Comparison of ENCODE assay signal across 8 cellular contexts in genomic region chr17:76709077-76709950, GRCh38. TPM values are rescaled to one million over a fixed set of nuclear protein-coding genes. Genes with fewer than 3 reads are reported as not detected.
DNase-seq lines count a peak whose midpoint lies in the region; ATAC-seq and TF ChIP-seq lines count a peak whose summit lies in the region.

No MANE protein-coding gene starts in this region.

- peak overlapping the region; percentile 18 for H3K4ac ChIP-seq in neuronal stem cell (ENCODE audit: low read length)

- H3K27ac ChIP-seq in foreskin keratinocyte (peak overlapping the region; percentile 33), neuronal stem cell (replicated peaks; ENCODE audit: low read length) (peak overlapping the region; percentile 82)

- H3K14ac ChIP-seq in neuronal stem cell (ENCODE audit: low read length) = peak overlapping the region; percentile 10

- no peak for ATAC-seq in activated CD8-positive, alpha-beta memory T cell treated with anti-CD3 and anti-CD28 coated beads, Interleukin-2, amount 10 ng/mL, durations not matched to agents 7 days and 5 days
- ATAC-seq in activated B cell treated with CpG ODN at 0.5 μM for 24 hours (ENCODE audit: low read depth) (no peak), foreskin keratinocyte (peak; percentile 57), HG03520 (IDR thresholded peaks at IDR 0.05; ENCODE audit: unreplicated experiment) (no peak), HG02623 (IDR thresholded peaks at IDR 0.05; ENCODE audit: unreplicated experiment) (no peak)

- POLR2A ChIA-PET in activated B cell treated with CpG ODN at 0.5 μM for 24 hours (lab: Charles Lee) = interaction anchor here (0.5 to 1.0 kb wide), 4 partner anchors 17 to 37 kb away, joined by 3 read pairs; no protein-coding TSS in a partner anchor

- H4K8ac ChIP-seq in neuronal stem cell (ENCODE audit: low read depth, low read length) = no peak overlapping the region

- TF ChIP-seq CTCF in activated B cell treated with CpG ODN at 0.5 μM for 24 hours (IDR thresholded peaks at IDR 0.05) (no peak), foreskin keratinocyte (conservative IDR thresholded peaks at IDR 0.05) (no peak)

- H3K9me3 Mint-ChIP-seq in activated CD8-positive, alpha-beta memory T cell treated with anti-CD3 and anti-CD28 coated beads, Interleukin-2, amount 10 ng/mL, durations not matched to agents 7 days and 5 days (ENCODE audit: low read depth) = no peaks in the 10 kb centered on the region
- H3K9me3 Mint-ChIP-seq in activated B cell treated with CpG ODN at 0.5 μM for 24 hours = no peaks in the 10 kb centered on the region

- DNase-seq in activated CD8-positive, alpha-beta memory T cell treated with anti-CD3 and anti-CD28 coated beads, Interleukin-2, amount 10 ng/mL, durations not matched to agents 7 days and 5 days = no peak
- DNase-seq in activated CD8-positive, alpha-beta memory T cell treated with anti-CD3 and anti-CD28 coated beads, Interleukin-2, amount 50 U/mL, for 4 hours = no peak
- no peak for DNase-seq in activated B cell treated with CpG ODN at 0.5 μM for 24 hours
- peak; percentile 52 to 83 for DNase-seq in foreskin keratinocyte
- peak; percentile 78 for DNase-seq in neuronal stem cell (ENCODE audit: low spot score)
- DNase-seq in NCI-H510A (lab: John Stamatoyannopoulos, UW) = no peak

- peak overlapping the region; percentile 74 for H3K4me2 ChIP-seq in neuronal stem cell (ENCODE audit: insufficient read depth, low read length, poor library complexity, severe bottlenecking)

- peak overlapping the region; percentile 1 for H3K23ac ChIP-seq in neuronal stem cell (ENCODE audit: low read depth, low read length, poor library complexity)

- H3K9me3 ChIP-seq in neuronal stem cell (replicated peaks in 1 of 2; ENCODE audit: control insufficient read depth in 2 of 2, insufficient read depth in 1 of 2, low read depth in 1 of 2, low read length in 2 of 2) = peaks cover 0 to 3% of the 10 kb centered on the region in 2 donors

- peak overlapping the region; percentile 94 for H2AK5ac ChIP-seq in neuronal stem cell (ENCODE audit: low read depth, low read length)

- CTCF ChIA-PET in activated CD8-positive, alpha-beta memory T cell treated with anti-CD3 and anti-CD28 coated beads, Interleukin-2, amount 10 ng/mL, durations not matched to agents 7 days and 5 days (lab: Charles Lee) = interaction anchor here (0.9 to 7.3 kb wide), 4 partner anchors 27 to 186 kb away, joined by 3 to 50 read pairs (median 4); no protein-coding TSS in a partner anchor
- CTCF ChIA-PET in activated B cell treated with CpG ODN at 0.5 μM for 24 hours (lab: Charles Lee) = interaction anchor here (0.8 kb wide), 1 partner anchor 28 kb away, joined by 3 read pairs; no protein-coding TSS in a partner anchor

- no peak overlapping the region for H3K27ac Mint-ChIP-seq in activated CD8-positive, alpha-beta memory T cell treated with anti-CD3 and anti-CD28 coated beads, Interleukin-2, amount 10 ng/mL, durations not matched to agents 7 days and 5 days
- H3K27ac Mint-ChIP-seq in activated B cell treated with CpG ODN at 0.5 μM for 24 hours = no peak overlapping the region

- H2BK120ac ChIP-seq in neuronal stem cell (ENCODE audit: low read depth, low read length) = peak overlapping the region; percentile 29

- H2BK5ac ChIP-seq in neuronal stem cell (ENCODE audit: low read length) = peak overlapping the region; percentile 62

- peaks cover 0 to 9% of the 10 kb centered on the region in 2 donors for H3K36me3 ChIP-seq in neuronal stem cell (replicated peaks in 1 of 2; ENCODE audit: control insufficient read depth in 2 of 2, insufficient read depth in 2 of 2, low read length in 2 of 2)

- H2AFZ ChIP-seq in neuronal stem cell (ENCODE audit: low read length) = peak overlapping the region; percentile 85

- H3K4me3 ChIP-seq in neuronal stem cell (ENCODE audit: low read length in 2 of 2) = peak overlapping the region; percentile 67 to 86

- no CpG with 5 or more reads among the region's 29 CpGs for WGBS in neuronal stem cell (ENCODE audit: extremely low coverage in 2 of 2, insufficient read length in 2 of 2, insufficient replicate concordance in 1 of 2), 2 donors

- H3K79me1 ChIP-seq in neuronal stem cell (ENCODE audit: low read depth, low read length) = peaks cover 6% of the 10 kb centered on the region

- peaks cover 29% of the 10 kb centered on the region for H3K4me1 Mint-ChIP-seq in activated CD8-positive, alpha-beta memory T cell treated with anti-CD3 and anti-CD28 coated beads, Interleukin-2, amount 10 ng/mL, durations not matched to agents 7 days and 5 days
- peaks cover 9% of the 10 kb centered on the region for H3K4me1 Mint-ChIP-seq in activated B cell treated with CpG ODN at 0.5 μM for 24 hours

- no peak overlapping the region for H4K91ac ChIP-seq in neuronal stem cell (ENCODE audit: low read depth, low read length, poor library complexity)

- peaks cover 15% of the 10 kb centered on the region for H3K36me3 Mint-ChIP-seq in activated CD8-positive, alpha-beta memory T cell treated with anti-CD3 and anti-CD28 coated beads, Interleukin-2, amount 10 ng/mL, durations not matched to agents 7 days and 5 days
- peaks cover 13% of the 10 kb centered on the region for H3K36me3 Mint-ChIP-seq in activated B cell treated with CpG ODN at 0.5 μM for 24 hours (ENCODE audit: low read depth)

- H2BK12ac ChIP-seq in neuronal stem cell (ENCODE audit: low read length) = no peak overlapping the region

- peak overlapping the region; percentile 62 for H3K4me3 Mint-ChIP-seq in activated CD8-positive, alpha-beta memory T cell treated with anti-CD3 and anti-CD28 coated beads, Interleukin-2, amount 10 ng/mL, durations not matched to agents 7 days and 5 days
- peak overlapping the region; percentile 57 for H3K4me3 Mint-ChIP-seq in activated B cell treated with CpG ODN at 0.5 μM for 24 hours

- intact Hi-C loops in activated B cell treated with CpG ODN at 0.5 μM for 24 hours (cut with micrococcal nuclease) = no loop called here

- peaks cover 3% of the 10 kb centered on the region for H3K27me3 Mint-ChIP-seq in activated CD8-positive, alpha-beta memory T cell treated with anti-CD3 and anti-CD28 coated beads, Interleukin-2, amount 10 ng/mL, durations not matched to agents 7 days and 5 days
- H3K27me3 Mint-ChIP-seq in activated B cell treated with CpG ODN at 0.5 μM for 24 hours = no peaks in the 10 kb centered on the region

- no peaks in the 10 kb centered on the region for H3K4me1 ChIP-seq in foreskin keratinocyte
- H3K4me1 ChIP-seq in neuronal stem cell (ENCODE audit: control insufficient read depth in 2 of 2, insufficient read depth in 1 of 2, low read depth in 1 of 2, low read length in 2 of 2) = peaks cover 25% of the 10 kb centered on the region in 2 donors

- H3K18ac ChIP-seq in neuronal stem cell (ENCODE audit: low read length) = peak overlapping the region; percentile 87

- H3K9ac ChIP-seq in neuronal stem cell (ENCODE audit: low read depth, low read length, poor library complexity) = peak overlapping the region; percentile 86

- H2BK15ac ChIP-seq in neuronal stem cell (ENCODE audit: low read length) = peak overlapping the region; percentile 61

- H3K27me3 ChIP-seq in foreskin keratinocyte (no peaks in the 10 kb centered on the region), neuronal stem cell (ENCODE audit: control insufficient read depth in 3 of 3, insufficient read depth in 3 of 3, low read depth in 1 of 3, low read length in 3 of 3) (no peaks in the 10 kb centered on the region)

RNA-seq across cellular contexts. Expression of gene MXRA7, which starts 1.5 kb away (rescaled TPM):
- total RNA-seq in activated CD8-positive, alpha-beta memory T cell treated with anti-CD3 and anti-CD28 coated beads, Interleukin-2, amount 10 ng/mL, durations not matched to agents 7 days and 5 days = 10 to 100 TPM; 29.8 to 32.0 TPM
- total RNA-seq in activated B cell treated with CpG ODN at 0.5 μM for 24 hours = 13.5 and 13.8 TPM in 2 replicates
- total RNA-seq in foreskin keratinocyte = 57.8 and 81.5 TPM in 2 replicates
- 57.1 and 62.8 TPM in 2 replicates for polyA plus RNA-seq in foreskin keratinocyte
- polyA plus RNA-seq in neuronal stem cell (2013, experiment 1 of 2) = 91.4 TPM
- 90.3 TPM for polyA plus RNA-seq in neuronal stem cell (2013, experiment 2 of 2)

RNA-seq across cellular contexts. Expression of gene JMJD6, which starts 17.1 kb away (rescaled TPM):
- 10 to 100 TPM; 60.6 to 72.8 TPM for total RNA-seq in activated CD8-positive, alpha-beta memory T cell treated with anti-CD3 and anti-CD28 coated beads, Interleukin-2, amount 10 ng/mL, durations not matched to agents 7 days and 5 days
- 32.7 and 33.1 TPM in 2 replicates for total RNA-seq in activated B cell treated with CpG ODN at 0.5 μM for 24 hours
- total RNA-seq in foreskin keratinocyte = 26.1 and 31.0 TPM in 2 replicates
- polyA plus RNA-seq in foreskin keratinocyte = 27.3 and 32.3 TPM in 2 replicates
- polyA plus RNA-seq in neuronal stem cell (2013, experiment 1 of 2) = 9.1 TPM
- 9.1 TPM for polyA plus RNA-seq in neuronal stem cell (2013, experiment 2 of 2)

RNA-seq across cellular contexts. Expression of gene METTL23, which starts 17.3 kb away (rescaled TPM):
- 10 to 100 TPM; 40.3 to 42.1 TPM for total RNA-seq in activated CD8-positive, alpha-beta memory T cell treated with anti-CD3 and anti-CD28 coated beads, Interleukin-2, amount 10 ng/mL, durations not matched to agents 7 days and 5 days
- total RNA-seq in activated B cell treated with CpG ODN at 0.5 μM for 24 hours (52.3 and 56.0 TPM in 2 replicates), foreskin keratinocyte (28.7 and 29.3 TPM in 2 replicates)
- 35.8 and 37.8 TPM in 2 replicates for polyA plus RNA-seq in foreskin keratinocyte
- 29.2 TPM for polyA plus RNA-seq in neuronal stem cell (2013, experiment 1 of 2)
- polyA plus RNA-seq in neuronal stem cell (2013, experiment 2 of 2) = 31.8 TPM

RNA-seq across cellular contexts. Expression of gene SRSF2, which starts 27.8 kb away (rescaled TPM):
- 100 to 1,000 TPM; 443 to 471 TPM for total RNA-seq in activated CD8-positive, alpha-beta memory T cell treated with anti-CD3 and anti-CD28 coated beads, Interleukin-2, amount 10 ng/mL, durations not matched to agents 7 days and 5 days
- total RNA-seq in activated B cell treated with CpG ODN at 0.5 μM for 24 hours (335 and 367 TPM in 2 replicates), foreskin keratinocyte (280 and 282 TPM in 2 replicates)
- 228 and 247 TPM in 2 replicates for polyA plus RNA-seq in foreskin keratinocyte
- polyA plus RNA-seq in neuronal stem cell (2013, experiment 1 of 2) = 225 TPM
- polyA plus RNA-seq in neuronal stem cell (2013, experiment 2 of 2) = 226 TPM

RNA-seq across cellular contexts. Expression of gene MFSD11, which starts 28.6 kb away (rescaled TPM):
- total RNA-seq in activated CD8-positive, alpha-beta memory T cell treated with anti-CD3 and anti-CD28 coated beads, Interleukin-2, amount 10 ng/mL, durations not matched to agents 7 days and 5 days = 10 to 100 TPM; 22.6 to 26.8 TPM
- total RNA-seq in activated B cell treated with CpG ODN at 0.5 μM for 24 hours = 17.9 and 20.8 TPM in 2 replicates
- total RNA-seq in foreskin keratinocyte = 13.8 and 16.3 TPM in 2 replicates
- 9.1 and 10.1 TPM in 2 replicates for polyA plus RNA-seq in foreskin keratinocyte
- polyA plus RNA-seq in neuronal stem cell (2013, experiment 1 of 2) = 11.3 TPM
- 12.1 TPM for polyA plus RNA-seq in neuronal stem cell (2013, experiment 2 of 2)

Comparison
In these comparisons a context has a peak if more than half of its experiments do, and no peak if none do; other contexts are left out.
1. DNase-seq: peak in foreskin keratinocyte (2 of 2) and neuronal stem cell (single experiment); none in activated CD8-positive, alpha-beta memory T cell treated with anti-CD3 and anti-CD28 coated beads, Interleukin-2, amount 10 ng/mL, durations not matched to agents 7 days and 5 days (single experiment), activated CD8-positive, alpha-beta memory T cell treated with anti-CD3 and anti-CD28 coated beads, Interleukin-2, amount 50 U/mL, for 4 hours (single experiment), activated B cell treated with CpG ODN at 0.5 μM for 24 hours (single experiment) and NCI-H510A (single experiment).